In the genomic region with DNA sequence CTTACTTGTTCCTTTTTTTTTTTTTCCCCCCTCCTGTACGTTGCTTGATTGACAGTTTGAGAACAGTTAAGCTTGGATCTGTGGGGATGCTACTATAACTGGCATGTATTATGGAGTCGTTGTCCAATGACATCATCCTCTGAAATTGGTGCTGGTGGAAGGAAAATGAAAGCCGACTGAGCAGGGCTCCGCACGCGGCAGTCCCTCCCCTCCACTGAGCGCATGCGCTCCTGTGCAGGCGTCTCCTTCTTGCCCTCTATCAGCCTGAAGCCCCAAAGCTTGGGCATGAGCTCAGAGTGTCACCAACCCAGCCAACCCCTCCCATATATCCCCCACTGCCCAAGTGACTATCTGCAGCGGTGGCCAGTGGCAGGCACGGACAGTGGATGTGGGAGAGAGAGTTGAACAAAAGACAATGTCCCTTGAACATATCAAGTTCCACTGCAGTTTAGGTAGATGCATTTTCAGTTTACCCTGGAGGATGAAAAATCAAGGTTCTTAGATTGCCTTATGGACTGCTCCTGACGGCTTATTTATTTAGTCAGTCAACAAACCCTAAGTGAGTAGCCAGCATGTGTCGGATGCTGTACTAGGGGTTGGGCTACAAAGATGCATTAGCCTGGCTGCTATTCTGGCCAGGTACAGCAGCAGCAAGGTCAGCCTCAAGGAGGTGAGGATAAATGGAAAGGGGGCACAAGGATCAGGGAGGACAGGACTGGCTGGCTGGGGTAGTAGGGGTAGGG, we compare ENCODE assay signal across 11 cellular contexts. TPM values are rescaled to one million over a fixed set of nuclear protein-coding genes. Genes with fewer than 3 reads are reported as not detected.
DNase-seq lines count a peak whose midpoint lies in the region; ATAC-seq and TF ChIP-seq lines count a peak whose summit lies in the region.
"Had no signal": no experiment of that assay in that cellular context is flagged by ENCODE, and none has a peak within 500 bp of the region (broad histone marks: within the 10 kb centered on the region; RNA-seq: fewer than 3 reads in every experiment).

No MANE protein-coding gene starts in this region.

- H3K27ac ChIP-seq in IMR-90 (ENCODE audit: insufficient read depth, low read length) (no peak overlapping the region), esophagus (ENCODE audit: low read depth in 2 of 2, low read length in 1 of 2) (peak overlapping the region; percentile 61 to 66), lung (ENCODE audit: low read depth in 1 of 2, low read length in 1 of 2) (peak overlapping the region; percentile 46 to 74), subcutaneous abdominal adipose tissue (ENCODE audit: low read depth, low read length) (peak overlapping the region; percentile 85)

- H2BK5ac ChIP-seq in IMR-90 (ENCODE audit: low read depth, low read length, poor library complexity, severe bottlenecking), result no peak overlapping the region

- DNase-seq in IMR-90, result no peak
- DNase-seq in lung (ENCODE audit: low spot score), result no peak
- DNase-seq in GM13977 (ENCODE audit: low spot score), result no peak
- DNase-seq in NCI-H2171 (lab: John Stamatoyannopoulos, UW), result no peak
- DNase-seq in SK-N-DZ (ENCODE audit: low spot score), result no peak
- DNase-seq: BE2C; NCI-H510A; stimulated activated CD4-positive, alpha-beta T cell treated with anti-CD3 and anti-CD28 coated beads, Interleukin-4, amount 100 ng/mL, for 4 hours had no signal

- peaks cover 9% of the 10 kb centered on the region for H3K36me3 ChIP-seq in IMR-90 (ENCODE audit: control insufficient read depth, insufficient read depth, low read length)
- peaks cover 0 to 2% of the 10 kb centered on the region in 2 donors for H3K36me3 ChIP-seq in esophagus (ENCODE audit: control insufficient read depth in 2 of 2, insufficient read depth in 2 of 2, low read length in 1 of 2)
- H3K36me3 ChIP-seq in lung (ENCODE audit: control insufficient read depth in 2 of 2, insufficient read depth in 2 of 2, low read length in 2 of 2), result no peaks in the 10 kb centered on the region
- H3K36me3 ChIP-seq in subcutaneous abdominal adipose tissue (ENCODE audit: control insufficient read depth in 5 of 5, insufficient read depth in 5 of 5, low read length in 5 of 5), result peaks cover 0 to 5% (median 0%) of the 10 kb centered on the region in 5 donors
- H3K36me3 ChIP-seq: BE2C had no signal

- H3K79me1 ChIP-seq in IMR-90 (ENCODE audit: low read depth in 1 of 2, low read length in 2 of 2), result peaks cover 27 to 73% of the 10 kb centered on the region in 2 experiments

- no peak for TF ChIP-seq POLR2A in IMR-90 (IDR thresholded peaks at IDR 0.05; ENCODE audit: low read depth, low read length)

- TF ChIP-seq RAD21 in IMR-90 (IDR thresholded peaks at IDR 0.05; ENCODE audit: low read length), result no peak

- H3K9me1 ChIP-seq in IMR-90 (ENCODE audit: insufficient read depth, low read length), result peaks cover 36% of the 10 kb centered on the region

- H3K18ac ChIP-seq in IMR-90 (ENCODE audit: low read depth, low read length), result no peak overlapping the region

- in situ Hi-C loops in IMR-90 (cut with MboI; ENCODE audit: low sequenced_read_pairs), result no loop called here
- in situ Hi-C loops in GM13977 (cut with MboI; ENCODE audit: low pct_unique_long_range_greater_than_20kb, low sequenced_read_pairs, unreplicated experiment), result no loop called here

- no peak for ATAC-seq in IMR-90 (ENCODE audit: low read depth)
- ATAC-seq in lung (ENCODE audit: insufficient read depth, low FRiP score), result no peak
- ATAC-seq in HG03460 (IDR thresholded peaks at IDR 0.05; ENCODE audit: unreplicated experiment), result no peak

- H2BK20ac ChIP-seq in IMR-90 (ENCODE audit: low read depth, low read length), result no peak overlapping the region

- H2BK120ac ChIP-seq in IMR-90 (ENCODE audit: low read depth, low read length), result 0 out of 2 replicates have a peak overlapping the region, but pooled peaks have one; percentile 4

- no peak overlapping the region for H2AK9ac ChIP-seq in IMR-90 (replicated peaks; ENCODE audit: low read depth, low read length, poor library complexity)

- H3K9ac ChIP-seq in IMR-90 (ENCODE audit: low read depth, low read length) (no peak overlapping the region), subcutaneous abdominal adipose tissue (ENCODE audit: low read length in 5 of 5) (no peak overlapping the region)

- H4K5ac ChIP-seq in IMR-90 (ENCODE audit: low read depth, low read length), result no peak overlapping the region

- H3K9me3 ChIP-seq in IMR-90 (ENCODE audit: control insufficient read depth, insufficient read depth, low read length), result no peaks in the 10 kb centered on the region
- H3K9me3 ChIP-seq in esophagus (ENCODE audit: control insufficient read depth in 2 of 2, insufficient read depth in 1 of 2, low read depth in 1 of 2, low read length in 1 of 2), result no peaks in the 10 kb centered on the region
- H3K9me3 ChIP-seq in lung (ENCODE audit: control insufficient read depth in 2 of 2, insufficient read depth in 1 of 2, low read length in 1 of 2), result no peaks in the 10 kb centered on the region
- H3K9me3 ChIP-seq in subcutaneous abdominal adipose tissue (ENCODE audit: control insufficient read depth in 5 of 5, low read length in 5 of 5), result no peaks in the 10 kb centered on the region
- H3K9me3 ChIP-seq: BE2C had no signal

- H3K27me3 ChIP-seq in IMR-90 (ENCODE audit: control insufficient read depth, insufficient read depth, low read length) (no peaks in the 10 kb centered on the region), esophagus (ENCODE audit: control insufficient read depth in 1 of 2, insufficient read depth in 2 of 2, low read length in 2 of 2) (no peaks in the 10 kb centered on the region), lung (ENCODE audit: control insufficient read depth, insufficient read depth) (no peaks in the 10 kb centered on the region), subcutaneous abdominal adipose tissue (ENCODE audit: control insufficient read depth in 5 of 5, insufficient read depth in 4 of 5, low read length in 5 of 5) (no peaks in the 10 kb centered on the region)
- H3K27me3 ChIP-seq: BE2C had no signal

- BruUV-seq in IMR-90 (replicated peaks; lab: Mats Ljungman, UMichigan), result no TSS peak

- H3K4ac ChIP-seq in IMR-90 (ENCODE audit: low read depth, low read length), result no peak overlapping the region; the same call in 1 of the 2 replicates

- peaks cover 58% of the 10 kb centered on the region for H4K20me1 ChIP-seq in IMR-90 (ENCODE audit: insufficient read depth, low read length)

- dilution Hi-C loops in IMR-90 (cut with HindIII; ENCODE audit: low sequenced_read_pairs, unreplicated experiment), result no loop called here

- no peak overlapping the region for H2AFZ ChIP-seq in IMR-90 (replicated peaks; ENCODE audit: low read length, poor library complexity)

- intact Hi-C loops in IMR-90 (cut with micrococcal nuclease), result no loop called here

- CTCF ChIA-PET in IMR-90 (lab: Yijun Ruan, JAX), result no interaction called here

- H3K4me3 ChIP-seq in IMR-90 (ENCODE audit: insufficient read depth, low read depth, low read length) (no peak overlapping the region), esophagus (ENCODE audit: low read depth in 1 of 2, low read length in 2 of 2) (no peak overlapping the region), lung (no peak overlapping the region), subcutaneous abdominal adipose tissue (ENCODE audit: low read depth in 1 of 5, low read length in 5 of 5) (no peak overlapping the region)

- no peak overlapping the region; the same call in 1 of the 2 replicates for H2AK5ac ChIP-seq in IMR-90 (ENCODE audit: low read depth, low read length)

- no peak overlapping the region; the same call in 1 of the 2 replicates for H3K14ac ChIP-seq in IMR-90 (replicated peaks; ENCODE audit: low read depth, low read length)

- TF ChIP-seq CTCF in IMR-90 (conservative IDR thresholded peaks at IDR 0.05; ENCODE audit: low read depth, low read length) (no peak), lung (IDR thresholded peaks at IDR 0.05; ENCODE audit: control extremely low read depth, extremely low read depth) (no peak), GM13977 (IDR thresholded peaks at IDR 0.05; ENCODE audit: extremely low read depth, insufficient read depth, missing control alignments) (no peak)

- H3K4me1 ChIP-seq in IMR-90 (ENCODE audit: control insufficient read depth, insufficient read depth, low read length) (peaks cover 27% of the 10 kb centered on the region), esophagus (ENCODE audit: control insufficient read depth in 2 of 2, insufficient read depth in 2 of 2, low read length in 1 of 2) (peaks cover 6 to 11% of the 10 kb centered on the region in 2 donors), lung (ENCODE audit: control insufficient read depth in 2 of 2, insufficient read depth in 2 of 2, low read length in 2 of 2) (peaks cover 23 to 39% of the 10 kb centered on the region in 2 donors), subcutaneous abdominal adipose tissue (ENCODE audit: control insufficient read depth in 5 of 5, insufficient read depth in 5 of 5, low read length in 5 of 5) (peaks cover 14 to 90% (median 82%) of the 10 kb centered on the region in 5 donors)

- H2BK15ac ChIP-seq in IMR-90 (ENCODE audit: low read depth, low read length), result no peak overlapping the region

- H4K91ac ChIP-seq in IMR-90 (ENCODE audit: insufficient read depth, low read depth, low read length), result no peak overlapping the region

- peak overlapping the region; percentile 49; the same call in 1 of the 2 replicates for H3K4me2 ChIP-seq in IMR-90 (ENCODE audit: low read depth, low read length)

- H3K56ac ChIP-seq in IMR-90 (ENCODE audit: extremely low read depth, insufficient read depth, low read length), result no peak overlapping the region

- POLR2A ChIA-PET in IMR-90 (lab: Charles Lee; ENCODE audit: unreplicated experiment), result no interaction called here

- no CpG with 5 or more reads among the region's 13 CpGs for WGBS in IMR-90 (ENCODE audit: extremely low coverage in 2 of 2, insufficient read length in 1 of 2), 2 experiments
- WGBS in esophagus, 2 donors, result 80 to 89% methylated on average over 13 of the region's 13 CpGs
- 76 to 86% methylated on average over 13 of the region's 13 CpGs for WGBS in lung, 2 donors

- peak overlapping the region; percentile 5; the same call in 1 of the 2 replicates for H3K23ac ChIP-seq in IMR-90 (ENCODE audit: low read depth, low read length)

- no peak overlapping the region for H4K8ac ChIP-seq in IMR-90 (ENCODE audit: low read depth in 2 of 2, low read length in 2 of 2)

TF ChIP-seq in IMR-90, 13 proteins besides CTCF, POLR2A, EP300 and RAD21 (continues in another document):
- no peak for TF ChIP-seq BHLHE40 (IDR thresholded peaks at IDR 0.05; ENCODE audit: low read depth, low read length)
- no peak for TF ChIP-seq MAZ (IDR thresholded peaks at IDR 0.05; ENCODE audit: borderline replicate concordance, low read depth, low read length)
- TF ChIP-seq CEBPB (IDR thresholded peaks at IDR 0.05; ENCODE audit: low read depth, low read length), result no peak

RNA-seq across cellular contexts. Expression of a gene that starts 20.8 kb away (rescaled TPM):
- total RNA-seq in IMR-90 (2012; rRNA removed), result 103 and 126 TPM in 2 replicates
- polyA plus RNA-seq in IMR-90 (2012; rRNA removed), result 24.8 and 26.9 TPM in 2 replicates
- 8.1 and 11.6 TPM in 2 replicates for polyA plus RNA-seq in IMR-90 (2012; cell fraction: cytosol; rRNA removed)
- polyA plus RNA-seq in IMR-90 (2012; cell fraction: nucleus; rRNA removed; ENCODE audit: low replicate concordance), result 9.4 and 35.9 TPM in 2 replicates
- 10 to 100 TPM in 1 of 2 donors, 1 to 10 TPM in 1; 4.9 to 10.3 TPM for polyA plus RNA-seq in esophagus
- 100 to 1,000 TPM in 1 of 2 donors, 10 to 100 TPM in 1; 59.3 to 108 TPM for total RNA-seq in lung
- polyA plus RNA-seq in lung, result 10 to 100 TPM; 13.3 to 19.3 TPM
- 18.6 and 21.7 TPM in 2 replicates for polyA plus RNA-seq in SK-N-DZ (2014; cell fraction: cytosol; rRNA removed)
- 28.6 and 35.0 TPM in 2 replicates for polyA plus RNA-seq in SK-N-DZ (2014; cell fraction: nucleus; rRNA removed)
